In the genomic region with DNA sequence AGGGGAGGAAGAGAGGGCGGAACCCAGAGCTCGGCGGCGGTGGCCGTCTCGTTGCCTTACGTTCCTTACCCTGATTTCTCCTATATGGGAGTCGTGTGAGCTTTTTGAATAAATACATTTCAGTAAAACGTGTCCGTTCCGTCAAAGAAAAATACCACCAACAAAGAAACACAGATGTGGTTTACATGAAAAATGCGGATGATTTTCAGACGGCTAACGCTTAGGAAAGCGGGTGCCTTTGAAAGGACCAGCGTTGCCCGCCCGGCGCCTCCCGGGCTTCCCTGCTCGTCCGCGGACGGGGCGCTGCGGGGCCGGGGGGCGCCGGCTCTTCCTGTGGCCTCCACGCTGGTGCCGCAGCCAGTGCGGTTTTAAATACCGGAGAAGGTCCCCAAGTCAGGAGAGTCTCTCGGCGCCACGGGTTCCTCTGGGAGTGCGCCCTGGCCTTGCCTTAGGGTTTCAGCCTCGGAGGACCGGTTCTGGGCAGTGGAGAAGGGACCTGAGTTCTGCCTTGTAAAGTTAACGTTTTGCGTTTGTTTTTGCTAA, we compare ENCODE assay signal across 8 cellular contexts.
DNase-seq lines count a peak whose midpoint lies in the region; ATAC-seq lines count a peak whose summit lies in the region.

No MANE protein-coding gene starts in this region.

- H3K4me1 Mint-ChIP-seq in memory B cell = peaks cover 24% of the 10 kb centered on the region

- H3K27ac Mint-ChIP-seq in memory B cell = peak overlapping the region; percentile 99

- no peaks in the 10 kb centered on the region for H3K9me3 Mint-ChIP-seq in memory B cell

- in situ Hi-C loops in HAP-1 (cut with MboI; ENCODE audit: low sequenced_read_pairs) = no loop called here

- no peaks in the 10 kb centered on the region for H3K27me3 Mint-ChIP-seq in memory B cell

- H3K4me3 Mint-ChIP-seq in memory B cell = peak overlapping the region; percentile 94

- no peaks in the 10 kb centered on the region for H3K9me3 ChIP-seq in HAP-1

- peaks cover 17% of the 10 kb centered on the region for H3K36me3 Mint-ChIP-seq in memory B cell

- peaks cover 40% of the 10 kb centered on the region for H3K36me3 ChIP-seq in HAP-1 (replicated peaks)

- peak overlapping the region; percentile 69 for H3K4me3 ChIP-seq in HAP-1

- peaks cover 15% of the 10 kb centered on the region for H3K4me1 ChIP-seq in HAP-1

- ATAC-seq in memory B cell (ENCODE audit: low read depth) (peak; percentile 64), HG03097 (IDR thresholded peaks at IDR 0.05; ENCODE audit: low FRiP score, unreplicated experiment) (no peak)

- H3K27me3 ChIP-seq in HAP-1 (ENCODE audit: low read depth) = no peaks in the 10 kb centered on the region

- DNase-seq in GM03348 (ENCODE audit: low spot score) (peak; percentile 81), HAP-1 (ENCODE audit: low spot score in 2 of 2) (peak; percentile 52 to 57), MV-4-11 (lab: John Stamatoyannopoulos, UW) (peak; percentile 69), memory B cell (ENCODE audit: low spot score in 2 of 2) (no peak)
- peak; percentile 24 to 60 for DNase-seq in activated CD4-positive, alpha-beta T cell treated with anti-CD3 and anti-CD28 coated beads for 4 hours
- peak; percentile 15 for DNase-seq in effector CD4-positive, alpha-beta T cell
- peak; percentile 11 for DNase-seq in stimulated activated CD8-positive, alpha-beta memory T cell treated with anti-CD3 and anti-CD28 coated beads, Interleukin-15, amount 100 ng/mL, for 24 hours (ENCODE audit: low read depth)

Comparison
In these comparisons a context has a peak if more than half of its experiments do, and no peak if none do; other contexts are left out.
1. DNase-seq: peak in GM03348 (single experiment), HAP-1 (2 of 2), MV-4-11 (single experiment), activated CD4-positive, alpha-beta T cell treated with anti-CD3 and anti-CD28 coated beads for 4 hours (2 of 2), effector CD4-positive, alpha-beta T cell (single experiment) and stimulated activated CD8-positive, alpha-beta memory T cell treated with anti-CD3 and anti-CD28 coated beads, Interleukin-15, amount 100 ng/mL, for 24 hours (single experiment); none in memory B cell (0 of 2).